In the genomic region with DNA sequence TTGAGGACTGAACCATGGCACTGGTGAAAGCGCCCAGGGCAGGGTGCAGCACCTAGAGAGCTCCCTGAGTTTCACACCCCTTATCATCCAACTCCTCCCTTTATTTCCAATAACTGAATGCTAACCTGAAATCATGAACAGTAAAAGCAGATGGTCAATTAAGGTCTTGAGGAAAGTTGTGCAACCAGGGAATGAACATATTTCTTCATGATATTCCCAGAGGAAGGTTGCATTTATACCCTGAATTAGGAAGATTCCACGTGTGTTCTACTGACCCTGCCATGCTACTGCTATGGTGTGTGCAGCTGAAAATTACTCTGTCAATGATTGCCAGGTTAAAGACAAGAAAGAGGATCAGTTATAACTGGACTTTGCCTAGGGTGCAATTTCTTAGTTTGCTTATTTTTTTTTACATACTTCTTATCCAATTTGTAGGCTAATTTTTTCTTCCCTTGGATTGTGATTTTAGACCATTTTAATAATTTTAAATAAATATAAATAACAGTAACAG, we compare ENCODE assay signal across 21 cellular contexts.
DNase-seq lines count a peak whose midpoint lies in the region; ATAC-seq, FAIRE-seq and TF ChIP-seq lines count a peak whose summit lies in the region.
"Had no signal": no experiment of that assay in that cellular context is flagged by ENCODE, and none has a peak within 500 bp of the region (broad histone marks: within the 10 kb centered on the region; RNA-seq: fewer than 3 reads in every experiment).

No MANE protein-coding gene starts in this region.

- H3K4me1 Mint-ChIP-seq in activated T-cell treated with anti-CD3 and anti-CD28 coated beads, Interleukin-2, amount 50 U/mL, for 4 hours (ENCODE audit: low read depth): no peaks in the 10 kb centered on the region
- H3K4me1 Mint-ChIP-seq: CD14-positive monocyte had no signal

- H3K4me3 ChIP-seq in fibroblast of mammary gland (ENCODE audit: control insufficient read depth, low read depth, low read length): no peak overlapping the region
- no peak overlapping the region for H3K4me3 ChIP-seq in mucosa of descending colon
- H3K4me3 ChIP-seq: A549 had no signal

- peaks cover 11% of the 10 kb centered on the region for H3K9me3 Mint-ChIP-seq in activated T-cell treated with anti-CD3 and anti-CD28 coated beads, Interleukin-2, amount 50 U/mL, for 4 hours
- H3K9me3 Mint-ChIP-seq: HFFc6 had no signal

- H3K27me3 Mint-ChIP-seq in activated T-cell treated with anti-CD3 and anti-CD28 coated beads, Interleukin-2, amount 50 U/mL, for 4 hours (ENCODE audit: low read depth): peaks cover 1% of the 10 kb centered on the region
- H3K27me3 Mint-ChIP-seq: IgD-negative memory B cell had no signal

- H3K36me3 ChIP-seq in mucosa of descending colon (ENCODE audit: low read depth): no peaks in the 10 kb centered on the region

- no peak overlapping the region for H3K4me3 Mint-ChIP-seq in activated T-cell treated with anti-CD3 and anti-CD28 coated beads, Interleukin-2, amount 50 U/mL, for 4 hours
- H3K4me3 Mint-ChIP-seq: CD14-positive monocyte; CD8-positive, alpha-beta T cell; HFFc6; IgD-negative memory B cell had no signal

- peak; percentile 44 for ATAC-seq in mucosa of descending colon
- no peak for ATAC-seq in activated T-cell treated with anti-CD3 and anti-CD28 coated beads, Interleukin-2, amount 50 U/mL, for 4 hours
- ATAC-seq: A549; CD8-positive, alpha-beta T cell had no signal

- H3K36me3 Mint-ChIP-seq in activated T-cell treated with anti-CD3 and anti-CD28 coated beads, Interleukin-2, amount 50 U/mL, for 4 hours (ENCODE audit: insufficient read depth): no peaks in the 10 kb centered on the region
- H3K36me3 Mint-ChIP-seq: CD14-positive monocyte; CD8-positive, alpha-beta T cell; IgD-negative memory B cell had no signal

- H3K9me3 ChIP-seq in mucosa of descending colon: no peaks in the 10 kb centered on the region
- H3K9me3 ChIP-seq: A549 had no signal

- peaks cover 5% of the 10 kb centered on the region for H3K4me1 ChIP-seq in mucosa of descending colon (ENCODE audit: low read depth)
- H3K4me1 ChIP-seq: A549 had no signal

- FAIRE-seq in RCC 7860 (lab: Jason Lieb, UNC): peak; percentile 82
- FAIRE-seq: A549, D721Med, G401.6, GM12891, GM19239, H1 had no signal

- no peak for DNase-seq in RCC 7860 (ENCODE audit: low spot score)
- DNase-seq in fibroblast of mammary gland (ENCODE audit: low read depth): peak; percentile 57
- DNase-seq in mucosa of descending colon: no peak
- no peak for DNase-seq in activated T-cell treated with anti-CD3 and anti-CD28 coated beads, Interleukin-2, amount 50 U/mL, for 4 hours
- no peak for DNase-seq in NCI-H1436 treated with DMSO at 0.1 percent for 48 hours (lab: John Stamatoyannopoulos, UW)
- DNase-seq in midbrain (lab: John Stamatoyannopoulos, UW): no peak
- DNase-seq: CD8-positive, alpha-beta T cell; COR-L47; DMS153; DMS79 treated with DMSO at 0.1 percent for 48 hours; EL; HCEC 1CT; HFFc6 had no signal

- TF ChIP-seq CTCF in fibroblast of mammary gland (conservative IDR thresholded peaks at IDR 0.05; ENCODE audit: control insufficient read depth, insufficient read depth, low read depth, low read length) (no peak), mucosa of descending colon (IDR thresholded peaks at IDR 0.05) (no peak)

- intact Hi-C loops in mucosa of descending colon (cut with DNase I, micrococcal nuclease): no loop called here
